ENCODE assay signal across 11 cellular contexts in genomic region chr22:46769706-46770105, GRCh38. TPM values are rescaled to one million over a fixed set of nuclear protein-coding genes. Genes with fewer than 3 reads are reported as not detected.
DNase-seq lines count a peak whose midpoint lies in the region; ATAC-seq and TF ChIP-seq lines count a peak whose summit lies in the region.
"Had no signal": no experiment of that assay in that cellular context is flagged by ENCODE, and none has a peak within 500 bp of the region (broad histone marks: within the 10 kb centered on the region; RNA-seq: fewer than 3 reads in every experiment).

No MANE protein-coding gene starts in this region.

- peak overlapping the region; percentile 19 for H3K4me3 Mint-ChIP-seq in T-helper 17 cell

- no peaks in the 10 kb centered on the region for H3K27me3 Mint-ChIP-seq in T-helper 17 cell

- peak overlapping the region; percentile 87 for H3K27ac ChIP-seq in left ventricle myocardium inferior (replicated peaks)
- H3K27ac ChIP-seq in skin epidermis: peak overlapping the region in 17 of 21 experiments; percentile 21 to 82 (median 59)
- H3K27ac ChIP-seq: HL-60, VCaP had no signal

- no peak for ATAC-seq in T-helper 17 cell
- ATAC-seq in GM21723 (IDR thresholded peaks at IDR 0.05; ENCODE audit: unreplicated experiment): no peak

- TF ChIP-seq CTCF in GM12864 (IDR thresholded peaks at IDR 0.05; ENCODE audit: low read depth, low read length, missing control alignments) (no peak), left ventricle myocardium inferior (IDR thresholded peaks at IDR 0.05; ENCODE audit: borderline replicate concordance) (no peak)

- peaks cover 63% of the 10 kb centered on the region for H3K4me1 Mint-ChIP-seq in T-helper 17 cell

- H3K9me3 ChIP-seq in T-helper 17 cell (ENCODE audit: control insufficient read depth, low read length, poor library complexity, severe bottlenecking): no peaks in the 10 kb centered on the region
- H3K9me3 ChIP-seq in left ventricle myocardium inferior (replicated peaks): no peaks in the 10 kb centered on the region

- H3K27ac Mint-ChIP-seq in T-helper 17 cell: peak overlapping the region; percentile 95

- H3K36me3 Mint-ChIP-seq in T-helper 17 cell (ENCODE audit: low read depth): peaks cover 9% of the 10 kb centered on the region

- no peaks in the 10 kb centered on the region for H3K36me3 ChIP-seq in left ventricle myocardium inferior

- peaks cover 84% of the 10 kb centered on the region for H3K4me1 ChIP-seq in left ventricle myocardium inferior

- DNase-seq in GM12864 (ENCODE audit: low read depth): no peak
- no peak for DNase-seq in T-helper 17 cell
- DNase-seq in left ventricle myocardium inferior: no peak
- no peak for DNase-seq in SIG-M5 (lab: John Stamatoyannopoulos, UW)
- no peak for DNase-seq in ureter (ENCODE audit: low spot score)
- DNase-seq in DMS153 treated with DMSO at 0.1 percent for 48 hours (lab: John Stamatoyannopoulos, UW; ENCODE audit: unreplicated experiment): no peak
- DNase-seq: stimulated activated CD4-positive, alpha-beta T cell treated with anti-CD3 and anti-CD28 coated beads, Interleukin-12 subunit alpha, Interleukin-12 subunit beta, amount 100 ng/mL, for 4 hours had no signal

- no peaks in the 10 kb centered on the region for H3K27me3 ChIP-seq in left ventricle myocardium inferior (ENCODE audit: low read depth)

- H3K4me3 ChIP-seq in GM12864 (ENCODE audit: low read depth, low read length) (peak overlapping the region; percentile 42), left ventricle myocardium inferior (no peak overlapping the region), skin epidermis (no peak overlapping the region)

- intact Hi-C loops in left ventricle myocardium inferior (cut with micrococcal nuclease): no loop called here

RNA-seq across cellular contexts. Expression of gene TBC1D22A, which starts 7.3 kb away (rescaled TPM):
- total RNA-seq in T-helper 17 cell: 10 to 100 TPM; 42.1 to 43.8 TPM
- 16.2 TPM for total RNA-seq in left ventricle myocardium inferior
- 32.6 TPM for total RNA-seq in ureter

RNA-seq across cellular contexts. Expression of gene CERK, which starts 31.7 kb away (rescaled TPM):
- 100 to 1,000 TPM; 164 to 174 TPM for total RNA-seq in T-helper 17 cell
- 76.9 TPM for total RNA-seq in left ventricle myocardium inferior
- 13.0 TPM for total RNA-seq in ureter
